In genomic region chr11:80023416-80023815, GRCh38 we compare ENCODE assay signal across 10 cellular contexts.
"Had no signal": no experiment of that assay in that cellular context is flagged by ENCODE, and none has a peak within 500 bp of the region (broad histone marks: within the 10 kb centered on the region; RNA-seq: fewer than 3 reads in every experiment).

No MANE protein-coding gene starts in this region.

- H3K27ac ChIP-seq: HL-60 had no signal

- DNase-seq: GOT3, H7, HFFc6, IMR-90, KG1 had no signal

- H3K4me3 ChIP-seq: HAP-1, K562 had no signal

- ATAC-seq: HCT116, HepG2, K562 had no signal

- H3K36me3 ChIP-seq: HAP-1 had no signal

- H3K4me1 ChIP-seq: HAP-1 had no signal

- H3K9me3 ChIP-seq: HAP-1 had no signal
